ENCODE assay signal across 1 cellular context in the genomic region with DNA sequence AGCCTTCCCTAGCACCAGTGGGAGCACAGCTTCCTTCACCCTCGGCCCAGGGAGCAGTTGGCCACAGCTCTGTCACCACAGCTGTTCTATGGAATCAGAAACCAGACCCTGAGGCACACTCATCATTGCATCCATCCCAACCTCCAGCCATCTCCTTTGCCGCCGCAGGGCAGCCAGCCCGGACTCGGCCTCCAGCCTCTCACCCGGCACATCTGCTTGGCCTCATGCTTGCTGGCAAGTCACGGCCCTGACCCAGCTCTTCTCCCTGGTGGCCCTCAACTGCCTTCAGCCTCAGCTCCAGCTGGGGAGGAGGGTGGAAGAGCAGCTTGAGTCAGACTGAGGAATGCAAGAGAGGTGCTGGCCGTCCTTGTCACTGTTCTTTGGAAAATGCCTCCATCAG.
TF ChIP-seq lines count a peak whose summit lies in the region.

No MANE protein-coding gene starts in this region.

TF ChIP-seq in IMR-90, 13 proteins besides CTCF, POLR2A, EP300 and RAD21:
- TF ChIP-seq RFX5 (IDR thresholded peaks at IDR 0.05; ENCODE audit: low read depth, low read length) = no peak
- TF ChIP-seq MAZ (IDR thresholded peaks at IDR 0.05; ENCODE audit: borderline replicate concordance, low read depth, low read length) = peak; percentile 15; the same call in 1 of the 2 replicates
TF ChIP-seq in IMR-90: peak in this region for 1.
